1 cellular context compared by ENCODE assay signal in genomic region chr1:224513787-224514209, GRCh38.
TF ChIP-seq lines count a peak whose summit lies in the region.

No MANE protein-coding gene starts in this region.

TF ChIP-seq in HepG2, 621 proteins besides CTCF, POLR2A, EP300 and RAD21 (continued from another document and continues in another):
- TF ChIP-seq, protein P1, sequence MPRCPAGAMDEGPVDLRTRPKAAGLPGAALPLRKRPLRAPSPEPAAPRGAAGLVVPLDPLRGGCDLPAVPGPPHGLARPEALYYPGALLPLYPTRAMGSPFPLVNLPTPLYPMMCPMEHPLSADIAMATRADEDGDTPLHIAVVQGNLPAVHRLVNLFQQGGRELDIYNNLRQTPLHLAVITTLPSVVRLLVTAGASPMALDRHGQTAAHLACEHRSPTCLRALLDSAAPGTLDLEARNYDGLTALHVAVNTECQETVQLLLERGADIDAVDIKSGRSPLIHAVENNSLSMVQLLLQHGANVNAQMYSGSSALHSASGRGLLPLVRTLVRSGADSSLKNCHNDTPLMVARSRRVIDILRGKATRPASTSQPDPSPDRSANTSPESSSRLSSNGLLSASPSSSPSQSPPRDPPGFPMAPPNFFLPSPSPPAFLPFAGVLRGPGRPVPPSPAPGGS (CRISPR knock-in tag; IDR thresholded peaks at IDR 0.05): no peak
- TF ChIP-seq GATAD2A (CRISPR knock-in tag; IDR thresholded peaks at IDR 0.05): peak; percentile 22; the same call in 1 of the 2 replicates
- peak; percentile 79 for TF ChIP-seq BHLHE40 (IDR thresholded peaks at IDR 0.05; ENCODE audit: low read length)
- TF ChIP-seq, protein P2, sequence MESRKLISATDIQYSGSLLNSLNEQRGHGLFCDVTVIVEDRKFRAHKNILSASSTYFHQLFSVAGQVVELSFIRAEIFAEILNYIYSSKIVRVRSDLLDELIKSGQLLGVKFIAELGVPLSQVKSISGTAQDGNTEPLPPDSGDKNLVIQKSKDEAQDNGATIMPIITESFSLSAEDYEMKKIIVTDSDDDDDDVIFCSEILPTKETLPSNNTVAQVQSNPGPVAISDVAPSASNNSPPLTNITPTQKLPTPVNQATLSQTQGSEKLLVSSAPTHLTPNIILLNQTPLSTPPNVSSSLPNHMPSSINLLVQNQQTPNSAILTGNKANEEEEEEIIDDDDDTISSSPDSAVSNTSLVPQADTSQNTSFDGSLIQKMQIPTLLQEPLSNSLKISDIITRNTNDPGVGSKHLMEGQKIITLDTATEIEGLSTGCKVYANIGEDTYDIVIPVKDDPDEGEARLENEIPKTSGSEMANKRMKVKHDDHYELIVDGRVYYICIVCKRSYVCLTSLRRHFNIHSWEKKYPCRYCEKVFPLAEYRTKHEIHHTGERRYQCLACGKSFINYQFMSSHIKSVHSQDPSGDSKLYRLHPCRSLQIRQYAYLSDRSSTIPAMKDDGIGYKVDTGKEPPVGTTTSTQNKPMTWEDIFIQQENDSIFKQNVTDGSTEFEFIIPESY (CRISPR knock-in tag; IDR thresholded peaks at IDR 0.05): no peak
- no peak for TF ChIP-seq U2AF1 (optimal IDR thresholded peaks at IDR 0.05; ENCODE audit: low read depth, low read length)
- TF ChIP-seq, protein P3, sequence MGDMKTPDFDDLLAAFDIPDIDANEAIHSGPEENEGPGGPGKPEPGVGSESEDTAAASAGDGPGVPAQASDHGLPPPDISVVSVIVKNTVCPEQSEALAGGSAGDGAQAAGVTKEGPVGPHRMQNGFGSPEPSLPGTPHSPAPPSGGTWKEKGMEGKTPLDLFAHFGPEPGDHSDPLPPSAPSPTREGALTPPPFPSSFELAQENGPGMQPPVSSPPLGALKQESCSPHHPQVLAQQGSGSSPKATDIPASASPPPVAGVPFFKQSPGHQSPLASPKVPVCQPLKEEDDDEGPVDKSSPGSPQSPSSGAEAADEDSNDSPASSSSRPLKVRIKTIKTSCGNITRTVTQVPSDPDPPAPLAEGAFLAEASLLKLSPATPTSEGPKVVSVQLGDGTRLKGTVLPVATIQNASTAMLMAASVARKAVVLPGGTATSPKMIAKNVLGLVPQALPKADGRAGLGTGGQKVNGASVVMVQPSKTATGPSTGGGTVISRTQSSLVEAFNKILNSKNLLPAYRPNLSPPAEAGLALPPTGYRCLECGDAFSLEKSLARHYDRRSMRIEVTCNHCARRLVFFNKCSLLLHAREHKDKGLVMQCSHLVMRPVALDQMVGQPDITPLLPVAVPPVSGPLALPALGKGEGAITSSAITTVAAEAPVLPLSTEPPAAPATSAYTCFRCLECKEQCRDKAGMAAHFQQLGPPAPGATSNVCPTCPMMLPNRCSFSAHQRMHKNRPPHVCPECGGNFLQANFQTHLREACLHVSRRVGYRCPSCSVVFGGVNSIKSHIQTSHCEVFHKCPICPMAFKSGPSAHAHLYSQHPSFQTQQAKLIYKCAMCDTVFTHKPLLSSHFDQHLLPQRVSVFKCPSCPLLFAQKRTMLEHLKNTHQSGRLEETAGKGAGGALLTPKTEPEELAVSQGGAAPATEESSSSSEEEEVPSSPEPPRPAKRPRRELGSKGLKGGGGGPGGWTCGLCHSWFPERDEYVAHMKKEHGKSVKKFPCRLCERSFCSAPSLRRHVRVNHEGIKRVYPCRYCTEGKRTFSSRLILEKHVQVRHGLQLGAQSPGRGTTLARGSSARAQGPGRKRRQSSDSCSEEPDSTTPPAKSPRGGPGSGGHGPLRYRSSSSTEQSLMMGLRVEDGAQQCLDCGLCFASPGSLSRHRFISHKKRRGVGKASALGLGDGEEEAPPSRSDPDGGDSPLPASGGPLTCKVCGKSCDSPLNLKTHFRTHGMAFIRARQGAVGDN (CRISPR knock-in tag; IDR thresholded peaks at IDR 0.05): peak; percentile 36; the same call in 1 of the 2 replicates
- TF ChIP-seq NCOA2 (CRISPR knock-in tag; IDR thresholded peaks at IDR 0.05): 0 out of 2 replicates have a peak, but pooled peaks have one; percentile 12
- TF ChIP-seq ARID2 (CRISPR knock-in tag; IDR thresholded peaks at IDR 0.05; ENCODE audit: borderline replicate concordance): no peak
- TF ChIP-seq KDM4B (CRISPR knock-in tag; IDR thresholded peaks at IDR 0.05): peak; percentile 65; the same call in 1 of the 2 replicates
- TF ChIP-seq CHCHD3 (CRISPR knock-in tag; IDR thresholded peaks at IDR 0.05): no peak
- 0 out of 2 replicates have a peak, but pooled peaks have one; percentile 40 for TF ChIP-seq ZNF598 (CRISPR knock-in tag; IDR thresholded peaks at IDR 0.05; ENCODE audit: borderline replicate concordance)
- no peak for TF ChIP-seq DZIP1 (CRISPR knock-in tag; IDR thresholded peaks at IDR 0.05)
- no peak for TF ChIP-seq RARG (CRISPR knock-in tag; IDR thresholded peaks at IDR 0.05; ENCODE audit: low read depth)
- no peak for TF ChIP-seq ZFYVE20 (CRISPR knock-in tag; IDR thresholded peaks at IDR 0.05; ENCODE audit: borderline replicate concordance, low read depth)
- no peak for TF ChIP-seq TBL1XR1 (IDR thresholded peaks at IDR 0.05; ENCODE audit: borderline replicate concordance, low read length, partially characterized antibody)
- TF ChIP-seq SALL1 (CRISPR knock-in tag; IDR thresholded peaks at IDR 0.05): peak; percentile 47
- TF ChIP-seq, protein P4, sequence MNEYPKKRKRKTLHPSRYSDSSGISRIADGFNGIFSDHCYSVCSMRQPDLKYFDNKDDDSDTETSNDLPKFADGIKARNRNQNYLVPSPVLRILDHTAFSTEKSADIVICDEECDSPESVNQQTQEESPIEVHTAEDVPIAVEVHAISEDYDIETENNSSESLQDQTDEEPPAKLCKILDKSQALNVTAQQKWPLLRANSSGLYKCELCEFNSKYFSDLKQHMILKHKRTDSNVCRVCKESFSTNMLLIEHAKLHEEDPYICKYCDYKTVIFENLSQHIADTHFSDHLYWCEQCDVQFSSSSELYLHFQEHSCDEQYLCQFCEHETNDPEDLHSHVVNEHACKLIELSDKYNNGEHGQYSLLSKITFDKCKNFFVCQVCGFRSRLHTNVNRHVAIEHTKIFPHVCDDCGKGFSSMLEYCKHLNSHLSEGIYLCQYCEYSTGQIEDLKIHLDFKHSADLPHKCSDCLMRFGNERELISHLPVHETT (CRISPR knock-in tag; conservative IDR thresholded peaks at IDR 0.05): no peak
- peak; percentile 34; the same call in 1 of the 2 replicates for TF ChIP-seq MAZ (IDR thresholded peaks at IDR 0.05; ENCODE audit: borderline replicate concordance, low read depth, low read length)
- peak; percentile 55; the same call in 1 of the 2 replicates for TF ChIP-seq MAZ (CRISPR knock-in tag; IDR thresholded peaks at IDR 0.05; ENCODE audit: low read depth)
- TF ChIP-seq SMAD3 (CRISPR knock-in tag; IDR thresholded peaks at IDR 0.05): 0 out of 2 replicates have a peak, but pooled peaks have one; percentile 25
- TF ChIP-seq HNF1B (CRISPR knock-in tag; IDR thresholded peaks at IDR 0.05): peak; percentile 31; the same call in 1 of the 2 replicates
- TF ChIP-seq NR1H2 (CRISPR knock-in tag; IDR thresholded peaks at IDR 0.05; ENCODE audit: borderline replicate concordance, low read depth): no peak
- peak; percentile 63; the same call in 1 of the 2 replicates for TF ChIP-seq KDM3A (CRISPR knock-in tag; IDR thresholded peaks at IDR 0.05; ENCODE audit: low read depth)
- no peak for TF ChIP-seq E2F1 (CRISPR knock-in tag; IDR thresholded peaks at IDR 0.05)
- TF ChIP-seq ZHX2 (IDR thresholded peaks at IDR 0.05; ENCODE audit: low read depth): no peak
- no peak for TF ChIP-seq ZHX2 (CRISPR knock-in tag; IDR thresholded peaks at IDR 0.05; ENCODE audit: borderline replicate concordance)
- peak; percentile 64; the same call in 1 of the 2 replicates for TF ChIP-seq KDM2A (CRISPR knock-in tag; IDR thresholded peaks at IDR 0.05; ENCODE audit: borderline replicate concordance, low read depth)
- TF ChIP-seq RBAK (CRISPR knock-in tag; IDR thresholded peaks at IDR 0.05): no peak
- 0 out of 2 replicates have a peak, but pooled peaks have one; percentile 19 for TF ChIP-seq ZFP91 (CRISPR knock-in tag; IDR thresholded peaks at IDR 0.05; ENCODE audit: borderline replicate concordance)
- no peak for TF ChIP-seq SOX6 (IDR thresholded peaks at IDR 0.05)
- peak; percentile 27; the same call in 1 of the 2 replicates for TF ChIP-seq SOX6 (CRISPR knock-in tag; IDR thresholded peaks at IDR 0.05)
- no peak for TF ChIP-seq NONO (IDR thresholded peaks at IDR 0.05)
- no peak for TF ChIP-seq NONO (CRISPR knock-in tag; conservative IDR thresholded peaks at IDR 0.05)
- TF ChIP-seq ZNF430 (CRISPR knock-in tag; IDR thresholded peaks at IDR 0.05): no peak
- TF ChIP-seq HDAC2 (CRISPR knock-in tag; IDR thresholded peaks at IDR 0.05): no peak; the same call in 1 of the 2 replicates
- TF ChIP-seq ZFX (CRISPR knock-in tag; IDR thresholded peaks at IDR 0.05; ENCODE audit: low read depth): peak; percentile 44; the same call in 1 of the 2 replicates
